14 cellular contexts compared by ENCODE assay signal in the genomic region with DNA sequence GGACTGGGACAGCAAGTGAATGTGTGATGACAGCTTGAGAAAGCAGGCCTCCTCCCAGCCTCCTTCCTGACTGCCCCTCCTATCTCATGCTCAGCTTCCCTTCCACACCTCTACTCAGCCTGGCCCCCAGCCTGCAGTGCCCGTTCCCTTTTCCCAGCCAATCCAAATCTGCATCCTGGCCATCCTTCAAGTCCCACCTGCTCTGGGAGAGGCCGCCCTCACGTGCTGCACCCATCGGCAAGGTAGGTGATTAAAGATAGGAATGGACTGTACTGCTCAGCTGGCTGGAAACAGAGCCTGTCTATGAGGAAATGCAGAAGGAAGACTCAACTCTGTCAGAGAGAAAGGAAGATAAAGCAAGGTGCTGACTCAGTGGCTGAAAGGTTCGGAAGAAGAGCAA. TPM values are rescaled to one million over a fixed set of nuclear protein-coding genes. Genes with fewer than 3 reads are reported as not detected.
DNase-seq lines count a peak whose midpoint lies in the region; ATAC-seq and TF ChIP-seq lines count a peak whose summit lies in the region.
"Had no signal": no experiment of that assay in that cellular context is flagged by ENCODE, and none has a peak within 500 bp of the region (broad histone marks: within the 10 kb centered on the region; RNA-seq: fewer than 3 reads in every experiment).

No MANE protein-coding gene starts in this region.

- H3K27me3 ChIP-seq in GM23338 (ENCODE audit: insufficient read depth) (no peaks in the 10 kb centered on the region), endodermal cell (ENCODE audit: control insufficient read depth, insufficient read depth, low read length, poor library complexity, severe bottlenecking) (no peaks in the 10 kb centered on the region), spleen (replicated peaks in 1 of 7) (peaks cover 0 to 25% (median 0%) of the 10 kb centered on the region in 7 donors)
- H3K27me3 ChIP-seq: BLaER1 had no signal

- H3K4me1 ChIP-seq in GM23338 (ENCODE audit: insufficient read depth): no peaks in the 10 kb centered on the region
- peaks cover 8% of the 10 kb centered on the region for H3K4me1 ChIP-seq in endodermal cell (ENCODE audit: control insufficient read depth, insufficient read depth, low read length)
- no peaks in the 10 kb centered on the region for H3K4me1 ChIP-seq in spleen

- peaks cover 11% of the 10 kb centered on the region; the same call in 1 of the 3 replicates for H3K36me3 Mint-ChIP-seq in GM23338 (ENCODE audit: low read depth)
- H3K36me3 Mint-ChIP-seq in endodermal cell (ENCODE audit: low read depth): no peaks in the 10 kb centered on the region
- H3K36me3 Mint-ChIP-seq in nephron progenitor cell (ENCODE audit: low read depth): no peaks in the 10 kb centered on the region
- no peaks in the 10 kb centered on the region for H3K36me3 Mint-ChIP-seq in activated CD4-positive, alpha-beta T cell treated with anti-CD3 and anti-CD28 coated beads, Interleukin-2, amount 10 ng/mL, durations not matched to agents 24 days and 14 days (ENCODE audit: low read depth)
- H3K36me3 Mint-ChIP-seq: CD4-positive, CD25-positive, alpha-beta regulatory T cell had no signal

- H3K4me3 ChIP-seq in GM23338 (no peak overlapping the region), endodermal cell (ENCODE audit: low read length) (no peak overlapping the region), spleen (no peak overlapping the region)
- H3K4me3 ChIP-seq: BLaER1 had no signal

- H3K27ac Mint-ChIP-seq in GM23338 (no peak overlapping the region), endodermal cell (no peak overlapping the region), nephron progenitor cell (peak overlapping the region; percentile 71)
- no peak overlapping the region for H3K27ac Mint-ChIP-seq in activated CD4-positive, alpha-beta T cell treated with anti-CD3 and anti-CD28 coated beads, Interleukin-2, amount 10 ng/mL, durations not matched to agents 24 days and 14 days
- H3K27ac Mint-ChIP-seq: CD4-positive, CD25-positive, alpha-beta regulatory T cell; HFFc6 had no signal

- intact Hi-C loops in spleen (cut with DNase I; ENCODE audit: low total_unique reads): no loop called here
- intact Hi-C loops in activated CD4-positive, alpha-beta T cell treated with anti-CD3 and anti-CD28 coated beads, Interleukin-2, amount 10 ng/mL, durations not matched to agents 24 days and 14 days (cut with micrococcal nuclease): no loop called here

- H3K9ac ChIP-seq in endodermal cell (ENCODE audit: extremely low read depth, low read length, poor library complexity, severe bottlenecking): no peak overlapping the region
- H3K9ac ChIP-seq: BLaER1 had no signal

- TF ChIP-seq POLR2A in spleen (IDR thresholded peaks at IDR 0.05): no peak

- H3K36me3 ChIP-seq in GM23338 (ENCODE audit: insufficient read depth) (no peaks in the 10 kb centered on the region), endodermal cell (ENCODE audit: control insufficient read depth, insufficient read depth, low read length) (no peaks in the 10 kb centered on the region), spleen (no peaks in the 10 kb centered on the region)
- H3K36me3 ChIP-seq: BLaER1 had no signal

- H3K9me3 Mint-ChIP-seq in GM23338: peaks cover 12% of the 10 kb centered on the region
- peaks cover 16% of the 10 kb centered on the region for H3K9me3 Mint-ChIP-seq in endodermal cell
- H3K9me3 Mint-ChIP-seq in nephron progenitor cell: peaks cover 18% of the 10 kb centered on the region
- peaks cover 4% of the 10 kb centered on the region for H3K9me3 Mint-ChIP-seq in activated CD4-positive, alpha-beta T cell treated with anti-CD3 and anti-CD28 coated beads, Interleukin-2, amount 10 ng/mL, durations not matched to agents 24 days and 14 days

- 86 to 100% methylated on average over 1 to 5 of the region's 5 CpGs for WGBS in endodermal cell (ENCODE audit: insufficient coverage in 1 of 2, insufficient read length in 1 of 2), 2 experiments
- WGBS in spleen, 5 donors: 82 to 87% (median 87%) methylated on average over 5 of the region's 5 CpGs

- H3K9me3 ChIP-seq in endodermal cell (ENCODE audit: control insufficient read depth, low read length): peaks cover 17% of the 10 kb centered on the region
- peaks cover 0 to 16% (median 7%) of the 10 kb centered on the region in 8 donors for H3K9me3 ChIP-seq in spleen

- H3K27ac ChIP-seq in GM23338 (ENCODE audit: low read depth): no peak overlapping the region
- H3K27ac ChIP-seq in endodermal cell (ENCODE audit: low read depth, low read length): no peak overlapping the region
- no peak overlapping the region for H3K27ac ChIP-seq in spleen
- H3K27ac ChIP-seq: BLaER1 had no signal

- H3K4me3 Mint-ChIP-seq in GM23338: no peak overlapping the region
- no peak overlapping the region for H3K4me3 Mint-ChIP-seq in endodermal cell
- no peak overlapping the region for H3K4me3 Mint-ChIP-seq in nephron progenitor cell
- H3K4me3 Mint-ChIP-seq in activated CD4-positive, alpha-beta T cell treated with anti-CD3 and anti-CD28 coated beads, Interleukin-2, amount 10 ng/mL, durations not matched to agents 24 days and 14 days: no peak overlapping the region
- H3K4me3 Mint-ChIP-seq: CD4-positive, CD25-positive, alpha-beta regulatory T cell; HFFc6 had no signal

- H3K27me3 Mint-ChIP-seq in GM23338 (ENCODE audit: insufficient read depth, low read depth, poor library complexity): peaks cover 12% of the 10 kb centered on the region
- peaks cover 15% of the 10 kb centered on the region for H3K27me3 Mint-ChIP-seq in endodermal cell (ENCODE audit: insufficient read depth)
- peaks cover 30% of the 10 kb centered on the region for H3K27me3 Mint-ChIP-seq in nephron progenitor cell (ENCODE audit: low read depth, poor library complexity)
- H3K27me3 Mint-ChIP-seq in activated CD4-positive, alpha-beta T cell treated with anti-CD3 and anti-CD28 coated beads, Interleukin-2, amount 10 ng/mL, durations not matched to agents 24 days and 14 days: no peaks in the 10 kb centered on the region

- no peaks in the 10 kb centered on the region for H3K9me2 ChIP-seq in GM23338 (ENCODE audit: insufficient read depth)

- no peak for DNase-seq in GM23338 (ENCODE audit: low spot score)
- DNase-seq in endodermal cell: peak; percentile 50
- DNase-seq in nephron progenitor cell: no peak
- peak; percentile 36 for DNase-seq in spleen
- no peak for DNase-seq in activated CD4-positive, alpha-beta T cell treated with anti-CD3 and anti-CD28 coated beads, Interleukin-2, amount 10 ng/mL, durations not matched to agents 24 days and 14 days
- no peak for DNase-seq in GDM1 (lab: John Stamatoyannopoulos, UW)
- DNase-seq in EL: no peak
- no peak for DNase-seq in hepatic stellate cell (ENCODE audit: low spot score)
- DNase-seq: 8988T; AML-193; CD4-positive, CD25-positive, alpha-beta regulatory T cell; HCEC 1CT; HFFc6 had no signal

- no peak overlapping the region for H3K4me2 ChIP-seq in GM23338
- H3K4me2 ChIP-seq: BLaER1 had no signal

- no peaks in the 10 kb centered on the region for H4K20me1 ChIP-seq in GM23338 (replicated peaks; ENCODE audit: insufficient read depth)
- H4K20me1 ChIP-seq: BLaER1 had no signal

- H3K4me1 Mint-ChIP-seq in GM23338 (no peaks in the 10 kb centered on the region; the same call in 2 of the 3 replicates), endodermal cell (peaks cover 16% of the 10 kb centered on the region), nephron progenitor cell (peaks cover 41% of the 10 kb centered on the region)
- no peaks in the 10 kb centered on the region for H3K4me1 Mint-ChIP-seq in activated CD4-positive, alpha-beta T cell treated with anti-CD3 and anti-CD28 coated beads, Interleukin-2, amount 10 ng/mL, durations not matched to agents 24 days and 14 days

- H3F3A ChIP-seq in GM23338 (replicated peaks; ENCODE audit: low read depth): no peaks in the 10 kb centered on the region

- no peak overlapping the region for H2AFZ ChIP-seq in GM23338

- H3K79me2 ChIP-seq in GM23338 (replicated peaks; ENCODE audit: insufficient read depth): no peaks in the 10 kb centered on the region

- TF ChIP-seq CTCF in GM23338 (conservative IDR thresholded peaks at IDR 0.05; ENCODE audit: low read depth in 2 of 2) (no peak), endodermal cell (conservative IDR thresholded peaks at IDR 0.05) (no peak), nephron progenitor cell (IDR thresholded peaks at IDR 0.05) (no peak), spleen (IDR thresholded peaks at IDR 0.05 in 8 of 11, conservative IDR thresholded peaks at IDR 0.05 in 3 of 11) (no peak)

- ATAC-seq in GM23338: peak; percentile 30; the same call in 2 of the 3 replicates

TF ChIP-seq in GM23338, 12 proteins besides CTCF, POLR2A, EP300 and RAD21 (continues in another document):
- TF ChIP-seq CREB1 (CRISPR knock-in tag; IDR thresholded peaks at IDR 0.05; ENCODE audit: low read depth): no peak
- TF ChIP-seq STAT1 (IDR thresholded peaks at IDR 0.05; ENCODE audit: unreplicated experiment): no peak
- TF ChIP-seq ZNF331 (CRISPR knock-in tag; IDR thresholded peaks at IDR 0.05; ENCODE audit: low read depth): no peak

RNA-seq across cellular contexts. Expression of a gene that starts 16.5 kb away (rescaled TPM):
- 82.5 and 106 TPM in 2 replicates for total RNA-seq in GM23338 (2014; rRNA removed; shearing (Covaris generic))
- polyA plus RNA-seq in GM23338 (2016; fragmentation: Nextera tagmentation; extraction: Ambion mirVana) (31.1 and 32.3 TPM in 2 replicates), spleen (under 1 TPM; 0.24 to 0.99 (median 0.35) TPM)
- total RNA-seq in endodermal cell (10 to 100 TPM; 56.5 to 77.0 TPM), spleen (1 to 10 TPM in 3 of 7 donors, under 1 TPM in 4; 0.33 to 1.8 (median 0.94) TPM)
- 79.8 TPM for polyA plus RNA-seq in endodermal cell (2013, experiment 1 of 2)
- 71.0 TPM for polyA plus RNA-seq in endodermal cell (2013, experiment 2 of 2)
- not detected in 2 replicates for total RNA-seq in activated CD4-positive, alpha-beta T cell treated with anti-CD3 and anti-CD28 coated beads, Interleukin-2, amount 10 ng/mL, durations not matched to agents 24 days and 14 days
- total RNA-seq: HFFc6 had no signal

Comparison
In these comparisons a context has a peak if more than half of its experiments do, and no peak if none do; other contexts are left out.
1. DNase-seq: peak in endodermal cell (single experiment) and spleen (single experiment); none in GM23338 (single experiment), nephron progenitor cell (single experiment), activated CD4-positive, alpha-beta T cell treated with anti-CD3 and anti-CD28 coated beads, Interleukin-2, amount 10 ng/mL, durations not matched to agents 24 days and 14 days (single experiment), GDM1 (single experiment), EL (single experiment) and hepatic stellate cell (single experiment).
2. RNA of a gene that starts 16.5 kb away (total RNA-seq): 82.5 to 106 TPM in GM23338 and 56.5 to 77.0 TPM in endodermal cell; 0.33 to 1.8 TPM in spleen and not detected in activated CD4-positive, alpha-beta T cell treated with anti-CD3 and anti-CD28 coated beads, Interleukin-2, amount 10 ng/mL, durations not matched to agents 24 days and 14 days; every median in the first group is over 10 times any median in the second.